8 cellular contexts compared by ENCODE assay signal in the genomic region with DNA sequence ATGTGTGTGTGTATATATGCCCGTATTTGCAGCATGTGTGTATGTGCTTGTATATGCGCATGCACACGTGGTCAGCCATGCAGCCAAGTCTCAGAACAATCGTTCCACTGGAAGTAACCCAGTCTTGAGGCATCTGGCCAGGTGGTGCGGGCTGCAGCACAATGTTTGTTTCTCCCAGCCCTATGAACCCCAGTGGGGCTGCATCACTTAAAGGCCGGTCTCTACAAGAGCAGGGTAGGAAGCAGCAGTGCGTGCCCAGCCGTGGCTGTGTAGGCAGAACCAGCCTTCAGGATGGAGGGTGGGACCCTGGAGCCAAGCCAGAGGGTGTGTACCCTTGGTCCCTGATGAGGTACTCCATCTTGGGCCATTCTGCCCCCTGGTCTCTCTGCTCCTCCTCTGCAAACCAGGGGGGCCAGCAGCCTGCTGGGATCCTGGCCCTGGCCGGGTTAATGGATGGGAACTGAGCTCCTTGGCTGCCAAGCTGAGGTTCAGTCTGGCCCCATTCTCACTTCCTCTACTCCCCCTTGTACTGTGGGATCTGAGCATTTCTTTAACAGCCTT. TPM values are rescaled to one million over a fixed set of nuclear protein-coding genes. Genes with fewer than 3 reads are reported as not detected.
DNase-seq lines count a peak whose midpoint lies in the region; ATAC-seq, FAIRE-seq and TF ChIP-seq lines count a peak whose summit lies in the region.

No MANE protein-coding gene starts in this region.

- intact Hi-C loops in sciatic nerve (cut with DNase I) = no loop called here

- FAIRE-seq in GM12891 (lab: Jason Lieb, UNC) = peak; percentile 92

- DNase-seq in GM12891 (ENCODE audit: insufficient read length, low spot score) (no peak), NOMO-1 treated with DMSO at 0.1 percent for 48 hours (lab: John Stamatoyannopoulos, UW; ENCODE audit: unreplicated experiment) (peak; percentile 31), sciatic nerve (ENCODE audit: low spot score) (no peak), putamen (ENCODE audit: low spot score) (no peak), AG20443 (ENCODE audit: low spot score) (no peak), H4 (ENCODE audit: low spot score) (no peak)

- TF ChIP-seq POLR2A in GM12891 (IDR thresholded peaks at IDR 0.05; ENCODE audit: low read depth, low read length) = no peak

- ATAC-seq in GM21737 (IDR thresholded peaks at IDR 0.05; ENCODE audit: unreplicated experiment) (peak; percentile 41), esophagus mucosa (peak; percentile 31), sciatic nerve (peak; percentile 55)

TF ChIP-seq in GM12891, 5 proteins besides CTCF, POLR2A, EP300 and RAD21:
- TF ChIP-seq TAF1 (IDR thresholded peaks at IDR 0.05; ENCODE audit: low read depth, low read length) (no peak), SPI1 (IDR thresholded peaks at IDR 0.05; ENCODE audit: low read depth, low read length) (peak; percentile 92), POLR2AphosphoS5 (IDR thresholded peaks at IDR 0.05; ENCODE audit: low read depth, low read length) (no peak), POU2F2 (IDR thresholded peaks at IDR 0.05; ENCODE audit: low read depth, low read length) (no peak), PAX5 (IDR thresholded peaks at IDR 0.05; ENCODE audit: insufficient read depth, low read length, severe bottlenecking) (no peak)
TF ChIP-seq in GM12891: peak in this region for 1.

RNA-seq across cellular contexts. Expression of gene KLF13, which starts 11.8 kb away (rescaled TPM):
- 47.3 TPM for polyA plus RNA-seq in GM12891 (2012; ENCODE audit: low read depth, missing spikeins)
- total RNA-seq in esophagus mucosa = 42.7 TPM
- 85.9 TPM for total RNA-seq in sciatic nerve
- total RNA-seq in H4 (2014; rRNA removed; shearing (Covaris generic)) = 12.0 and 20.8 TPM in 2 replicates
